8 cellular contexts compared by ENCODE assay signal in the genomic region with DNA sequence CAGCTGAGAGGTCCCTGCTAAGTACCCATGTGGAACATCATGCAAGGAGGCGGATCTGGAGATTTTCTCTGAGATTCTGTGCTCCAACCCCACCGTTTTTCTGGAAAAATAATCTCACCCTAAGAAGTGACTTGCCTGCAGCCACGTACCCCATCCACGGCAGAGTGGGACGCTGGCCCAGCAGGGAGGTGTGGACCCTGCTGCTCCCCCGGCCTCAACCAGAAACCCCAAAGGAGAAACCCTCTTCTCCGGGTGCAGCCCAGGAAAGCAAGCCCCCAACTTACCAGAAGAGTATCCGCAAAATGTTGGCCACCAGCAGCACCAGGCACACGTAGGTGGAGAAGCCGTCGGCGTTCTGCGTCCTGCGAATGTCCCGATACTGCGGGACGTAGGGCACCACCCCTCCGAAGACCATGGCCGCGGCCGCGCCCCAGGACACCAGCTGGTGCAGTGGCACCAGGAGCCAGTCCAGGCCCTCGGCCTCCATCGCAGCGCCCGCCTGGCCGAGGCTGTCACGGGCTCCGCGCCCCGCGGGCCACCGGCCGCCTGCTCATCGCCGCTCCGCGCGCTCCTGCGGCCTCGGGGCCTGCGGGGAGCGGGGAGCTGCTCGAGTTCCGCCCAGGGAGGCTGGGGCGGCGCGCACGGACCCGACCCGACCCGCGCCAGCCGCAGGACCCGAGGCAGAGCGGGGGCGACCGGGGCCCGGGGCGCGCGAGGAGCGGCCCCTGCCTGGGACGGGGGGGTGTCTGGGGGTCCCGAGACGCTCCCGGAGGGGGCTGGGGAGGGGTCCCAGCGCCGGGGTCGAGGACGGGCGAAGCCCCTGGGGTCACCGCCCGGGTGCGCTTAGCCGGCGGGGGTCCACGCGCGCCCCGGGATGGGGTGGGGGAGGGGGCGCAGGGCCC. TPM values are rescaled to one million over a fixed set of nuclear protein-coding genes. Genes with fewer than 3 reads are reported as not detected.
DNase-seq lines count a peak whose midpoint lies in the region; ATAC-seq and TF ChIP-seq lines count a peak whose summit lies in the region.

No MANE protein-coding gene starts in this region.

- H4K20me1 ChIP-seq in BLaER1 treated with 17β-estradiol and CSF1 and Interleukin-3, amounts not matched to agents 10 nM and 100 nM = peaks cover 29 to 56% (median 46%) of the 10 kb centered on the region in 11 experiments
- H4K20me1 ChIP-seq in hepatocyte (ENCODE audit: insufficient read depth, poor library complexity, severe bottlenecking) = peaks cover 25% of the 10 kb centered on the region

- intact Hi-C loops in adrenal gland (cut with DNase I) (loop anchor here in 1 of 2 donors (10.0 kb wide), 1 partner anchor 266 kb away; no protein-coding TSS in a partner anchor), sciatic nerve (cut with DNase I) (no loop called here)

- H3K9me3 ChIP-seq in BLaER1 treated with 17β-estradiol and CSF1 and Interleukin-3, amounts not matched to agents 10 nM and 100 nM (replicated peaks in 1 of 11) = no peaks in the 10 kb centered on the region
- H3K9me3 ChIP-seq in adrenal gland (replicated peaks in 1 of 3) (no peaks in the 10 kb centered on the region), hepatocyte (ENCODE audit: low read depth) (no peaks in the 10 kb centered on the region)

- no peaks in the 10 kb centered on the region; a peak in 1 of 22 replicates for H3K27me3 ChIP-seq in BLaER1 treated with 17β-estradiol and CSF1 and Interleukin-3, amounts not matched to agents 10 nM and 100 nM
- H3K27me3 ChIP-seq in adrenal gland (no peaks in the 10 kb centered on the region), hepatocyte (no peaks in the 10 kb centered on the region)

- peaks cover 42 to 58% (median 50%) of the 10 kb centered on the region in 10 experiments for H3K4me1 ChIP-seq in BLaER1 treated with 17β-estradiol and CSF1 and Interleukin-3, amounts not matched to agents 10 nM and 100 nM
- peaks cover 6 to 29% of the 10 kb centered on the region in 2 donors for H3K4me1 ChIP-seq in adrenal gland (replicated peaks in 1 of 2)
- peaks cover 28% of the 10 kb centered on the region for H3K4me1 ChIP-seq in hepatocyte (ENCODE audit: insufficient read depth)

- peak in 1 of 2 donors; percentile 54 for TF ChIP-seq POLR2A in adrenal gland (IDR thresholded peaks at IDR 0.05)

- peak overlapping the region; percentile 82 to 93 (median 88) for H3K9ac ChIP-seq in BLaER1 treated with 17β-estradiol and CSF1 and Interleukin-3, amounts not matched to agents 10 nM and 100 nM

- peak overlapping the region; percentile 71 for H2AFZ ChIP-seq in hepatocyte

- 5 to 42% (median 23%) methylated on average over 2 to 82 of the region's 82 CpGs for WGBS in adrenal gland, 4 donors
- WGBS in hepatocyte (ENCODE audit: low lambda C conversion rate, missing lambda C conversion rate) = 9% methylated on average over 45 of the region's 82 CpGs

- peaks cover 52% of the 10 kb centered on the region for H3K79me2 ChIP-seq in hepatocyte

- H3K9me2 ChIP-seq in hepatocyte (replicated peaks; ENCODE audit: insufficient read depth) = no peaks in the 10 kb centered on the region

- H3K27ac ChIP-seq in BLaER1 treated with 17β-estradiol and CSF1 and Interleukin-3, amounts not matched to agents 10 nM and 100 nM = peak overlapping the region; percentile 63 to 84 (median 78)
- peak overlapping the region in 4 of 5 donors; percentile 55 to 93 (median 82) for H3K27ac ChIP-seq in adrenal gland
- peak overlapping the region; percentile 40 for H3K27ac ChIP-seq in hepatocyte

- ATAC-seq in GM19452 (IDR thresholded peaks at IDR 0.05; ENCODE audit: unreplicated experiment) (peak; percentile 36), sciatic nerve (peak; percentile 16), HG03378 (IDR thresholded peaks at IDR 0.05; ENCODE audit: unreplicated experiment) (no peak)

- DNase-seq in LNCaP clone FGC (ENCODE audit: low read depth) (no peak), adrenal gland (peak; percentile 44 to 62 (median 52)), hepatocyte (ENCODE audit: low spot score) (peak; percentile 68), sciatic nerve (ENCODE audit: low spot score) (peak; percentile 69), cortex of kidney (lab: John Stamatoyannopoulos, UW) (no peak)

- TF ChIP-seq CTCF in LNCaP clone FGC (IDR thresholded peaks at IDR 0.05; ENCODE audit: control insufficient read depth, extremely low read depth, insufficient read depth) = no peak
- TF ChIP-seq CTCF in adrenal gland (IDR thresholded peaks at IDR 0.05) = no peak
- TF ChIP-seq CTCF in hepatocyte (IDR thresholded peaks at IDR 0.05; ENCODE audit: poor library complexity) = no peak

- H3K4me2 ChIP-seq in BLaER1 treated with 17β-estradiol and CSF1 and Interleukin-3, amounts not matched to agents 10 nM and 100 nM = peak overlapping the region; percentile 88 to 100 (median 94)
- H3K4me2 ChIP-seq in hepatocyte = peak overlapping the region; percentile 98

- H3K4me3 ChIP-seq in BLaER1 treated with 17β-estradiol and CSF1 and Interleukin-3, amounts not matched to agents 10 nM and 100 nM = peak overlapping the region; percentile 75 to 94 (median 86)
- H3K4me3 ChIP-seq in LNCaP clone FGC (ENCODE audit: low read depth, low read length) = peak overlapping the region; percentile 64
- peak overlapping the region; percentile 44 to 93 (median 76) for H3K4me3 ChIP-seq in adrenal gland
- peak overlapping the region; percentile 96 for H3K4me3 ChIP-seq in hepatocyte

- H3K36me3 ChIP-seq in BLaER1 treated with 17β-estradiol and CSF1 and Interleukin-3, amounts not matched to agents 10 nM and 100 nM = peaks cover 16 to 36% (median 30%) of the 10 kb centered on the region in 11 experiments; a peak in 21 of 22 replicates
- H3K36me3 ChIP-seq in adrenal gland (replicated peaks in 1 of 2) (no peaks in the 10 kb centered on the region), hepatocyte (replicated peaks; ENCODE audit: insufficient read depth, low read depth) (no peaks in the 10 kb centered on the region)

RNA-seq across cellular contexts. Expression of gene SLC66A2, which starts 0.8 kb away (rescaled TPM):
- total RNA-seq in adrenal gland (10 to 100 TPM; 20.7 to 47.8 (median 32.9) TPM), hepatocyte (23.4 and 31.1 TPM in 2 replicates), sciatic nerve (65.2 TPM)
- polyA plus RNA-seq in adrenal gland (10 to 100 TPM in 2 of 3 donors, 1 to 10 TPM in 1; 5.1 to 40.0 (median 37.1) TPM), hepatocyte (36.5 and 36.9 TPM in 2 replicates)

RNA-seq across cellular contexts. Expression of gene HSBP1L1, which starts 13.8 kb away (rescaled TPM):
- 100 to 1,000 TPM in 1 of 8 donors, 10 to 100 TPM in 7; 27.9 to 119 (median 34.4) TPM for total RNA-seq in adrenal gland
- polyA plus RNA-seq in adrenal gland = 100 to 1,000 TPM in 1 of 3 donors, 10 to 100 TPM in 2; 17.3 to 182 (median 77.6) TPM
- 55.2 and 58.7 TPM in 2 replicates for total RNA-seq in hepatocyte
- 81.9 and 82.0 TPM in 2 replicates for polyA plus RNA-seq in hepatocyte
- total RNA-seq in sciatic nerve = 16.9 TPM

RNA-seq across cellular contexts. Expression of gene TXNL4A, which starts 37.7 kb away (rescaled TPM):
- total RNA-seq in adrenal gland = 100 to 1,000 TPM in 3 of 8 donors, 10 to 100 TPM in 5; 26.5 to 148 (median 66.9) TPM
- 100 to 1,000 TPM in 1 of 3 donors, 10 to 100 TPM in 2; 79.6 to 128 (median 98.6) TPM for polyA plus RNA-seq in adrenal gland
- total RNA-seq in hepatocyte = 54.2 and 71.9 TPM in 2 replicates
- polyA plus RNA-seq in hepatocyte = 227 and 254 TPM in 2 replicates
- total RNA-seq in sciatic nerve = 71.7 TPM

Comparison
In these comparisons a context has a peak if more than half of its experiments do, and no peak if none do; other contexts are left out.
1. DNase-seq: peak in adrenal gland (7 of 7), hepatocyte (single experiment) and sciatic nerve (single experiment); none in LNCaP clone FGC (single experiment) and cortex of kidney (single experiment).
2. Peak in every context shown above with its lines, with median percentiles within 50 percentile points of each other: H3K27ac ChIP-seq and H3K4me3 ChIP-seq.